ENCODE assay signal across 8 cellular contexts in genomic region chr2:199659207-199659606, GRCh38.
DNase-seq lines count a peak whose midpoint lies in the region; ATAC-seq and TF ChIP-seq lines count a peak whose summit lies in the region.

No MANE protein-coding gene starts in this region.

- H3K36me3 Mint-ChIP-seq in T-helper 2 cell treated with Interferon-gamma antibody and Interleukin-4, amounts not matched to agents 5 μg/mL and 100 μg/mL, for 36 hours (ENCODE audit: low read depth), result peaks cover 2% of the 10 kb centered on the region

- peak; percentile 57 for DNase-seq in NCI-H82 (lab: John Stamatoyannopoulos, UW)
- no peak for DNase-seq in NCI-H82 treated with DMSO at 0.1 percent for 48 hours (lab: John Stamatoyannopoulos, UW; ENCODE audit: unreplicated experiment)
- DNase-seq in T-helper 2 cell treated with Interferon-gamma antibody and Interleukin-4, amounts not matched to agents 5 μg/mL and 100 μg/mL, for 36 hours (ENCODE audit: low spot score), result peak; percentile 12
- peak; percentile 42 to 75 for DNase-seq in cardiac muscle cell (ENCODE audit: low read depth in 1 of 2, low spot score in 1 of 2)
- DNase-seq in NAMALWA (ENCODE audit: low spot score), result no peak
- DNase-seq in GM10266 (ENCODE audit: extremely low spot score), result no peak

- no peak overlapping the region for H3K9ac ChIP-seq in parathyroid adenoma

- no peaks in the 10 kb centered on the region for H3K9me3 ChIP-seq in cardiac muscle cell (ENCODE audit: low read depth)
- no peaks in the 10 kb centered on the region for H3K9me3 ChIP-seq in parathyroid adenoma (ENCODE audit: control insufficient read depth, low read length)

- H3K27me3 ChIP-seq in cardiac muscle cell (no peaks in the 10 kb centered on the region), parathyroid adenoma (ENCODE audit: control insufficient read depth, insufficient read depth, low read length) (no peaks in the 10 kb centered on the region)

- peaks cover 8% of the 10 kb centered on the region for H3K4me1 Mint-ChIP-seq in T-helper 2 cell treated with Interferon-gamma antibody and Interleukin-4, amounts not matched to agents 5 μg/mL and 100 μg/mL, for 36 hours (ENCODE audit: low read depth)

- no peak overlapping the region for H2AFZ ChIP-seq in parathyroid adenoma

- H3K4me2 ChIP-seq in parathyroid adenoma (ENCODE audit: low read length), result peak overlapping the region; percentile 57

- no peaks in the 10 kb centered on the region for H3K4me1 ChIP-seq in cardiac muscle cell (ENCODE audit: low read depth)
- H3K4me1 ChIP-seq in parathyroid adenoma, result no peaks in the 10 kb centered on the region

- TF ChIP-seq CTCF in cardiac muscle cell (IDR thresholded peaks at IDR 0.05; ENCODE audit: low read depth, low read length), result no peak
- TF ChIP-seq CTCF in parathyroid adenoma (IDR thresholded peaks at IDR 0.05), result no peak
- no peak for TF ChIP-seq CTCF in GM10266 (IDR thresholded peaks at IDR 0.05; ENCODE audit: control insufficient read depth, insufficient read depth, low read depth, missing control alignments)

- peak overlapping the region; percentile 16 for H3K4me3 ChIP-seq in cardiac muscle cell
- H3K4me3 ChIP-seq in parathyroid adenoma (ENCODE audit: low read depth, low read length), result no peak overlapping the region

- no peaks in the 10 kb centered on the region for H3K79me2 ChIP-seq in parathyroid adenoma

- no peak for ATAC-seq in HG03280 (IDR thresholded peaks at IDR 0.05; ENCODE audit: unreplicated experiment)

- H3K9me3 Mint-ChIP-seq in T-helper 2 cell treated with Interferon-gamma antibody and Interleukin-4, amounts not matched to agents 5 μg/mL and 100 μg/mL, for 36 hours, result peaks cover 16% of the 10 kb centered on the region

- H3K27ac Mint-ChIP-seq in T-helper 2 cell treated with Interferon-gamma antibody and Interleukin-4, amounts not matched to agents 5 μg/mL and 100 μg/mL, for 36 hours, result no peak overlapping the region

- peak overlapping the region; percentile 12 for H3K4me3 Mint-ChIP-seq in T-helper 2 cell treated with Interferon-gamma antibody and Interleukin-4, amounts not matched to agents 5 μg/mL and 100 μg/mL, for 36 hours

- H3K36me3 ChIP-seq in cardiac muscle cell (no peaks in the 10 kb centered on the region), parathyroid adenoma (ENCODE audit: control insufficient read depth, insufficient read depth, low read length) (no peaks in the 10 kb centered on the region)

- peaks cover 35% of the 10 kb centered on the region for H3K27me3 Mint-ChIP-seq in T-helper 2 cell treated with Interferon-gamma antibody and Interleukin-4, amounts not matched to agents 5 μg/mL and 100 μg/mL, for 36 hours (ENCODE audit: low read depth)

- H3K27ac ChIP-seq in cardiac muscle cell (no peak overlapping the region), parathyroid adenoma (no peak overlapping the region)

Comparison
In these comparisons a context has a peak if more than half of its experiments do, and no peak if none do; other contexts are left out.
1. DNase-seq: peak in NCI-H82 (single experiment), T-helper 2 cell treated with Interferon-gamma antibody and Interleukin-4, amounts not matched to agents 5 μg/mL and 100 μg/mL, for 36 hours (single experiment) and cardiac muscle cell (2 of 2); none in NCI-H82 treated with DMSO at 0.1 percent for 48 hours (single experiment), NAMALWA (single experiment) and GM10266 (single experiment).